Comparison of ENCODE assay signal across 8 cellular contexts in the genomic region with DNA sequence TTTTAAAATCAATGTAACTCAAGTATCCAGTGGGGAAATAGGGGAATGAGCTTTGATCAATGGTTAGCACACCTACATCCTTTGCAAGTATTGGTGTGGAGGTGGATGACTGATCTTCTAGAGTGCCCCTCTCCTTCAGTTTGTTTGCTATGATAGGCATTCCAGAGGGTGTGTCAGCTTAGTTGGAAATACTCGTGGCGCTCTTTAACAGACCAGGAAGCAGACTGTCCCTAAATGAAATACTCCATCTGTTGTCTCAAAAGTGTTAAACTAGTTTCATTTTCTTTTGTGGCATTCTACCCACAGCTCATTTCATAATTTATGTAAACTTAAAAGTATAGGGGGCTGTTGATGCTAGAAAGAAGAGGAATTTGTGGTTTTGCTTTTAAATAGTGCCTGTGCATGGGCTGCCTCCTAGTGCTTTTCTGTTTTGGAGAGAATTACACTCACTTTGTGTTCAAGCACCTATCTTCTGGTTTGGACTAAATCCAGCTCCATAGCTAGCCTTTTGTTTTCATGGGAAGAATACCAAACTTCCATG.
A peak's percentile ranks its signal among the peaks of the same experiment; 100 is the strongest.
DNase-seq lines count a peak whose midpoint lies in the region; ATAC-seq, FAIRE-seq and TF ChIP-seq lines count a peak whose summit lies in the region.

No MANE protein-coding gene starts in this region.

- H3K4me1 ChIP-seq in OCI-LY3 (ENCODE audit: low read length) (peaks cover 24% of the 10 kb centered on the region), endothelial cell of umbilical vein (ENCODE audit: control insufficient read depth, extremely low read depth, insufficient read depth, low read length) (peaks cover 31% of the 10 kb centered on the region), osteoblast (ENCODE audit: insufficient read depth, low read length) (peaks cover 30% of the 10 kb centered on the region)

- H4K20me1 ChIP-seq in OCI-LY3 (ENCODE audit: insufficient read depth, low read length), result 0 out of 2 replicates have a peak, but pooled peaks cover 7% of the 10 kb centered on the region
- H4K20me1 ChIP-seq in endothelial cell of umbilical vein (replicated peaks; ENCODE audit: control insufficient read depth, extremely low read depth, insufficient read depth, low read length), result no peaks in the 10 kb centered on the region
- H4K20me1 ChIP-seq in osteoblast (ENCODE audit: insufficient read depth, low read length), result peaks cover 14% of the 10 kb centered on the region

- H3K9me3 ChIP-seq in OCI-LY3 (ENCODE audit: insufficient read depth, low read length), result no peaks in the 10 kb centered on the region
- H3K9me3 ChIP-seq in endothelial cell of umbilical vein (replicated peaks; ENCODE audit: control insufficient read depth, insufficient read depth, low read length), result no peaks in the 10 kb centered on the region
- no peaks in the 10 kb centered on the region for H3K9me3 ChIP-seq in osteoblast (ENCODE audit: low read depth, low read length)

- POLR2A ChIA-PET in endothelial cell of umbilical vein (lab: Charles Lee), result interaction anchor here (0.6 to 1.8 kb wide), 5 partner anchors 32 to 165 kb away, joined by 3 to 14 read pairs (median 4); no protein-coding TSS in a partner anchor

- H3K4me3 ChIP-seq in AG09309 (ENCODE audit: control insufficient read depth, low read depth, low read length), result no peak overlapping the region
- peak overlapping the region; percentile 23 for H3K4me3 ChIP-seq in OCI-LY3 (ENCODE audit: low read length)
- peak overlapping the region in 1 of 3 experiments; percentile 33 for H3K4me3 ChIP-seq in endothelial cell of umbilical vein (replicated peaks in 1 of 3; ENCODE audit: insufficient read depth in 1 of 3, low read depth in 1 of 3, low read length in 3 of 3)
- H3K4me3 ChIP-seq in osteoblast (ENCODE audit: insufficient read depth, low read length), result peak overlapping the region; percentile 10
- H3K4me3 ChIP-seq in dorsolateral prefrontal cortex, result no peak overlapping the region

- FAIRE-seq in endothelial cell of umbilical vein (lab: Jason Lieb, UNC), result peak; percentile 83

- no peak overlapping the region for H3K9ac ChIP-seq in OCI-LY3 (ENCODE audit: low read length)
- H3K9ac ChIP-seq in endothelial cell of umbilical vein (replicated peaks; ENCODE audit: extremely low read depth, insufficient read depth, low read length), result peak overlapping the region; percentile 70

- ATAC-seq in GM18511 (IDR thresholded peaks at IDR 0.05; ENCODE audit: unreplicated experiment), result peak; percentile 86
- peak; percentile 46 for ATAC-seq in HG03039 (IDR thresholded peaks at IDR 0.05; ENCODE audit: unreplicated experiment)

- TF ChIP-seq CTCF in AG09309 (IDR thresholded peaks at IDR 0.05; ENCODE audit: control insufficient read depth, insufficient read depth, low read depth, low read length, missing control alignments) (peak; percentile 19), OCI-LY3 (IDR thresholded peaks at IDR 0.05; ENCODE audit: low read depth, low read length) (peak; percentile 44), endothelial cell of umbilical vein (IDR thresholded peaks at IDR 0.05; ENCODE audit: extremely low read depth in 1 of 2, insufficient read depth in 1 of 2, low read depth in 1 of 2, low read length in 2 of 2) (no peak), osteoblast (IDR thresholded peaks at IDR 0.05; ENCODE audit: extremely low read depth, low read depth, low read length) (no peak), dorsolateral prefrontal cortex (IDR thresholded peaks at IDR 0.05 in 54 of 56, conservative IDR thresholded peaks at IDR 0.05 in 2 of 56; ENCODE audit: low read depth in 1 of 56, partially characterized antibody in 56 of 56) (peak in 1 of 56 donors; percentile 6)

- peak; percentile 29 for TF ChIP-seq POLR2A in endothelial cell of umbilical vein (IDR thresholded peaks at IDR 0.05; ENCODE audit: low read depth, low read length)

- BruUV-seq in endothelial cell of umbilical vein (replicated peaks; lab: Mats Ljungman, UMichigan), result no TSS peak

- peak overlapping the region; percentile 52 for H3K4me2 ChIP-seq in OCI-LY3 (ENCODE audit: low read length)
- H3K4me2 ChIP-seq in endothelial cell of umbilical vein (ENCODE audit: insufficient read depth, low read length), result peak overlapping the region; percentile 74
- H3K4me2 ChIP-seq in osteoblast (ENCODE audit: insufficient read depth, low read length), result peak overlapping the region; percentile 70

- dilution Hi-C loops in endothelial cell of umbilical vein (cut with MboI; ENCODE audit: extremely low pct_ligation_motif_present, low sequenced_read_pairs), result no loop called here

- H3K27ac ChIP-seq in OCI-LY3 (ENCODE audit: low read length), result peak overlapping the region; percentile 25; the same call in 1 of the 2 replicates
- peak overlapping the region; percentile 78 for H3K27ac ChIP-seq in endothelial cell of umbilical vein (ENCODE audit: insufficient read depth, low read depth, low read length)
- H3K27ac ChIP-seq in osteoblast (ENCODE audit: low read depth, low read length), result peak overlapping the region; percentile 63
- H3K27ac ChIP-seq in dorsolateral prefrontal cortex, result peak overlapping the region in 5 of 59 donors; percentile 1 to 39 (median 17)

- H2AFZ ChIP-seq in OCI-LY3 (ENCODE audit: low read depth, low read length) (no peak overlapping the region), endothelial cell of umbilical vein (ENCODE audit: low read depth, low read length) (no peak overlapping the region), osteoblast (ENCODE audit: low read length) (no peak overlapping the region)

- H3K79me2 ChIP-seq in OCI-LY3 (ENCODE audit: low read length), result no peaks in the 10 kb centered on the region
- no peaks in the 10 kb centered on the region for H3K79me2 ChIP-seq in endothelial cell of umbilical vein (ENCODE audit: control insufficient read depth, insufficient read depth, low read length)
- H3K79me2 ChIP-seq in osteoblast (ENCODE audit: insufficient read depth, low read length), result no peaks in the 10 kb centered on the region

- H3K27me3 ChIP-seq in OCI-LY3 (ENCODE audit: low read depth, low read length) (no peaks in the 10 kb centered on the region), endothelial cell of umbilical vein (ENCODE audit: control insufficient read depth in 2 of 2, insufficient read depth in 2 of 2, low read length in 2 of 2) (no peaks in the 10 kb centered on the region), osteoblast (ENCODE audit: insufficient read depth, low read length) (no peaks in the 10 kb centered on the region), dorsolateral prefrontal cortex (no peaks in the 10 kb centered on the region)

- CTCF ChIA-PET in endothelial cell of umbilical vein (lab: Charles Lee), result interaction anchor here (0.9 to 3.6 kb wide), 12 partner anchors 9 to 97 kb away, joined by 3 to 25 read pairs (median 6); a partner anchor contains a TSS

- no peaks in the 10 kb centered on the region for H3K9me1 ChIP-seq in endothelial cell of umbilical vein (replicated peaks; ENCODE audit: control insufficient read depth, extremely low read depth, insufficient read depth, low read length)

- H3K36me3 ChIP-seq in OCI-LY3 (replicated peaks; ENCODE audit: low read depth, low read length), result no peaks in the 10 kb centered on the region
- no peaks in the 10 kb centered on the region for H3K36me3 ChIP-seq in endothelial cell of umbilical vein (ENCODE audit: control insufficient read depth in 2 of 2, extremely low read depth in 1 of 2, insufficient read depth in 2 of 2, low read length in 2 of 2)
- no peaks in the 10 kb centered on the region for H3K36me3 ChIP-seq in osteoblast (ENCODE audit: insufficient read depth, low read length)

- intact Hi-C loops in endothelial cell of umbilical vein (cut with micrococcal nuclease) (loop anchor here (1.0 to 5.0 kb wide), 3 partner anchors 33 to 95 kb away; a partner anchor contains a TSS), dorsolateral prefrontal cortex (cut with DNase I) (no loop called here)

- DNase-seq in AG09309 (ENCODE audit: low read depth), result no peak
- DNase-seq in endothelial cell of umbilical vein (ENCODE audit: low read depth, low spot score), result peak; percentile 93
- no peak for DNase-seq in osteoblast (ENCODE audit: insufficient read length, low spot score, missing footprints)
- no peak for DNase-seq in SHP77 treated with DMSO at 0.1 percent for 48 hours (lab: John Stamatoyannopoulos, UW)
- DNase-seq in dorsolateral prefrontal cortex, result no peak

TF ChIP-seq in endothelial cell of umbilical vein, 7 proteins besides CTCF, POLR2A, EP300 and RAD21:
- no peak for TF ChIP-seq JUN (IDR thresholded peaks at IDR 0.05; ENCODE audit: borderline replicate concordance, insufficient read depth, insufficient read length, low read depth)
- TF ChIP-seq FOS (IDR thresholded peaks at IDR 0.05; ENCODE audit: borderline replicate concordance, insufficient read depth, low read length), result no peak
- peak; percentile 35 for TF ChIP-seq POLR2AphosphoS5 (IDR thresholded peaks at IDR 0.05; ENCODE audit: insufficient read depth, low read depth, low read length)

Comparison
In these comparisons a context has a peak if more than half of its experiments do, and no peak if none do; other contexts are left out.
1. H3K4me3 ChIP-seq: peak in OCI-LY3 (single experiment) and osteoblast (single experiment); none in AG09309 (single experiment) and dorsolateral prefrontal cortex (0 of 59).
2. CTCF ChIP-seq: peak in AG09309 (single experiment) and OCI-LY3 (single experiment); none in endothelial cell of umbilical vein (0 of 2) and osteoblast (single experiment).
3. Peak in every context shown above with its lines, with median percentiles within 50 percentile points of each other: H3K4me2 ChIP-seq.